8 cellular contexts compared by ENCODE assay signal in genomic region chr1:205286335-205286950, GRCh38. TPM values are rescaled to one million over a fixed set of nuclear protein-coding genes. Genes with fewer than 3 reads are reported as not detected.
DNase-seq lines count a peak whose midpoint lies in the region; ATAC-seq and TF ChIP-seq lines count a peak whose summit lies in the region.

No MANE protein-coding gene starts in this region.

- in situ Hi-C loops in GM13976 (cut with MboI; ENCODE audit: low sequenced_read_pairs, unreplicated experiment): no loop called here

- H3K27ac ChIP-seq in thymus (ENCODE audit: low read depth): peak overlapping the region; percentile 91

- no peak for TF ChIP-seq CTCF in GM13976 (IDR thresholded peaks at IDR 0.05; ENCODE audit: borderline replicate concordance, control extremely low read depth, extremely low read depth, insufficient read depth, missing control alignments)
- no peak for TF ChIP-seq CTCF in fibroblast of mammary gland (conservative IDR thresholded peaks at IDR 0.05; ENCODE audit: control insufficient read depth, insufficient read depth, low read depth, low read length)
- TF ChIP-seq CTCF in nephron progenitor cell (IDR thresholded peaks at IDR 0.05): no peak

- ATAC-seq in HG03442 (IDR thresholded peaks at IDR 0.05; ENCODE audit: unreplicated experiment): peak; percentile 32

- no peaks in the 10 kb centered on the region for H3K9me3 Mint-ChIP-seq in nephron progenitor cell

- peaks cover 64% of the 10 kb centered on the region for H3K4me1 Mint-ChIP-seq in nephron progenitor cell

- peaks cover 3% of the 10 kb centered on the region for H3K27me3 Mint-ChIP-seq in nephron progenitor cell (ENCODE audit: low read depth, poor library complexity)

- H3K4me3 ChIP-seq in fibroblast of mammary gland (ENCODE audit: control insufficient read depth, low read depth, low read length) (no peak overlapping the region), thymus (ENCODE audit: low read length) (peak overlapping the region; percentile 18)

- no peak overlapping the region for H3K27ac Mint-ChIP-seq in nephron progenitor cell

- H3K36me3 ChIP-seq in thymus (ENCODE audit: control insufficient read depth, insufficient read depth): no peaks in the 10 kb centered on the region

- WGBS in thymus: 45% methylated on average over 9 of the region's 9 CpGs

- H3K4me3 Mint-ChIP-seq in nephron progenitor cell: no peak overlapping the region

- peak; percentile 69 for DNase-seq in GM13976 (ENCODE audit: low spot score)
- peak; percentile 16 to 20 for DNase-seq in activated CD4-positive, alpha-beta T cell treated with anti-CD3 and anti-CD28 coated beads, Interleukin-2, amount 50 U/mL, for 4 hours
- peak; percentile 46 for DNase-seq in fibroblast of mammary gland (ENCODE audit: low read depth)
- no peak for DNase-seq in NCI-H128 (lab: John Stamatoyannopoulos, UW; ENCODE audit: unreplicated experiment)
- DNase-seq in NCI-H1694 treated with DMSO at 0.1 percent for 48 hours (lab: John Stamatoyannopoulos, UW): no peak
- DNase-seq in nephron progenitor cell: no peak

- H3K9me3 ChIP-seq in thymus (ENCODE audit: control insufficient read depth): no peaks in the 10 kb centered on the region

- no peaks in the 10 kb centered on the region for H3K36me3 Mint-ChIP-seq in nephron progenitor cell (ENCODE audit: low read depth)

- no peaks in the 10 kb centered on the region for H3K27me3 ChIP-seq in thymus (ENCODE audit: control insufficient read depth, insufficient read depth)

- peaks cover 47% of the 10 kb centered on the region for H3K4me1 ChIP-seq in thymus (ENCODE audit: control insufficient read depth, insufficient read depth, low read length)

RNA-seq across cellular contexts. Expression of gene NUAK2, which starts 35.1 kb away (rescaled TPM):
- 4.0 TPM for polyA plus RNA-seq in thymus

RNA-seq across cellular contexts. Expression of gene TMCC2, which starts 58.7 kb away (rescaled TPM):
- 3.7 TPM for polyA plus RNA-seq in thymus

Comparison
In these comparisons a context has a peak if more than half of its experiments do, and no peak if none do; other contexts are left out.
1. DNase-seq: peak in GM13976 (single experiment), activated CD4-positive, alpha-beta T cell treated with anti-CD3 and anti-CD28 coated beads, Interleukin-2, amount 50 U/mL, for 4 hours (2 of 2) and fibroblast of mammary gland (single experiment); none in NCI-H128 (single experiment), NCI-H1694 treated with DMSO at 0.1 percent for 48 hours (single experiment) and nephron progenitor cell (single experiment).